ENCODE assay signal across 1 cellular context in genomic region chr2:241702405-241703127, GRCh38.
A peak's percentile ranks its signal among the peaks of the same experiment; 100 is the strongest.
TF ChIP-seq lines count a peak whose summit lies in the region.

No MANE protein-coding gene starts in this region.

TF ChIP-seq in HepG2, 621 proteins besides CTCF, POLR2A, EP300 and RAD21 (continued from another document and continues in another):
- no peak for TF ChIP-seq THRA (CRISPR knock-in tag; IDR thresholded peaks at IDR 0.05; ENCODE audit: borderline replicate concordance)
- TF ChIP-seq SNAPC5 (CRISPR knock-in tag; IDR thresholded peaks at IDR 0.05; ENCODE audit: borderline replicate concordance), result no peak
- peak; percentile 90; the same call in 1 of the 2 replicates for TF ChIP-seq HNF1B (CRISPR knock-in tag; IDR thresholded peaks at IDR 0.05)
- no peak for TF ChIP-seq ARHGAP35 (CRISPR knock-in tag; IDR thresholded peaks at IDR 0.05; ENCODE audit: borderline replicate concordance)
- 0 out of 2 replicates have a peak, but pooled peaks have one; percentile 28 for TF ChIP-seq GTF3A (CRISPR knock-in tag; conservative IDR thresholded peaks at IDR 0.05)
- TF ChIP-seq ZFYVE20 (CRISPR knock-in tag; IDR thresholded peaks at IDR 0.05; ENCODE audit: borderline replicate concordance, low read depth), result no peak
- TF ChIP-seq RBAK (CRISPR knock-in tag; IDR thresholded peaks at IDR 0.05), result 0 out of 2 replicates have a peak, but pooled peaks have one; percentile 25
- 0 out of 2 replicates have a peak, but pooled peaks have one; percentile 30 for TF ChIP-seq LBX2 (CRISPR knock-in tag; IDR thresholded peaks at IDR 0.05; ENCODE audit: borderline replicate concordance)
- peak; percentile 66 for TF ChIP-seq ZGPAT (CRISPR knock-in tag; IDR thresholded peaks at IDR 0.05)
- TF ChIP-seq GZF1 (CRISPR knock-in tag; IDR thresholded peaks at IDR 0.05), result peak; percentile 68; the same call in 1 of the 2 replicates
- no peak for TF ChIP-seq ZNF567 (CRISPR knock-in tag; IDR thresholded peaks at IDR 0.05; ENCODE audit: borderline replicate concordance)
- 0 out of 2 replicates have a peak, but pooled peaks have one; percentile 49 for TF ChIP-seq ZNF558 (CRISPR knock-in tag; IDR thresholded peaks at IDR 0.05; ENCODE audit: borderline replicate concordance)
- no peak for TF ChIP-seq KLF13 (CRISPR knock-in tag; IDR thresholded peaks at IDR 0.05)
- no peak; the same call in 1 of the 2 replicates for TF ChIP-seq SIX4 (CRISPR knock-in tag; IDR thresholded peaks at IDR 0.05)
- TF ChIP-seq TERF1 (CRISPR knock-in tag; IDR thresholded peaks at IDR 0.05), result no peak
- TF ChIP-seq ZBTB10 (CRISPR knock-in tag; IDR thresholded peaks at IDR 0.05; ENCODE audit: borderline replicate concordance), result no peak
- TF ChIP-seq ZNF138 (CRISPR knock-in tag; IDR thresholded peaks at IDR 0.05; ENCODE audit: low read depth), result no peak
- no peak; the same call in none of the 2 replicates for TF ChIP-seq PHF20 (CRISPR knock-in tag; IDR thresholded peaks at IDR 0.05)
- no peak for TF ChIP-seq ZNF710 (CRISPR knock-in tag; IDR thresholded peaks at IDR 0.05; ENCODE audit: borderline replicate concordance)
- TF ChIP-seq ZNF234 (CRISPR knock-in tag; conservative IDR thresholded peaks at IDR 0.05), result no peak
- TF ChIP-seq ZNF879 (CRISPR knock-in tag; IDR thresholded peaks at IDR 0.05), result no peak
- no peak for TF ChIP-seq NFE2 (CRISPR knock-in tag; IDR thresholded peaks at IDR 0.05)
- TF ChIP-seq FOXM1 (CRISPR knock-in tag; IDR thresholded peaks at IDR 0.05), result no peak
- peak; percentile 49; the same call in 1 of the 2 replicates for TF ChIP-seq PAX8 (CRISPR knock-in tag; IDR thresholded peaks at IDR 0.05; ENCODE audit: borderline replicate concordance)
- no peak for TF ChIP-seq KLF12 (CRISPR knock-in tag; IDR thresholded peaks at IDR 0.05; ENCODE audit: borderline replicate concordance)
- no peak for TF ChIP-seq MED8 (CRISPR knock-in tag; IDR thresholded peaks at IDR 0.05; ENCODE audit: insufficient replicate concordance)
- TF ChIP-seq RFX3 (CRISPR knock-in tag; IDR thresholded peaks at IDR 0.05), result no peak
- no peak for TF ChIP-seq RARG (CRISPR knock-in tag; IDR thresholded peaks at IDR 0.05; ENCODE audit: low read depth)
- 0 out of 2 replicates have a peak, but pooled peaks have one; percentile 35 for TF ChIP-seq ZNF343 (CRISPR knock-in tag; IDR thresholded peaks at IDR 0.05)
- TF ChIP-seq ZKSCAN1 (IDR thresholded peaks at IDR 0.05; ENCODE audit: low read length), result no peak
- TF ChIP-seq ASH2L (IDR thresholded peaks at IDR 0.05; ENCODE audit: insufficient read length, low read depth, low read length), result no peak
- TF ChIP-seq CEBPG (CRISPR knock-in tag; IDR thresholded peaks at IDR 0.05), result no peak
- TF ChIP-seq MZF1 (CRISPR knock-in tag; IDR thresholded peaks at IDR 0.05; ENCODE audit: borderline replicate concordance), result no peak; the same call in 1 of the 2 replicates
- no peak for TF ChIP-seq ZSCAN22 (CRISPR knock-in tag; IDR thresholded peaks at IDR 0.05)
- TF ChIP-seq GLI4 (CRISPR knock-in tag; IDR thresholded peaks at IDR 0.05; ENCODE audit: borderline replicate concordance), result no peak
- TF ChIP-seq ZNF597 (CRISPR knock-in tag; IDR thresholded peaks at IDR 0.05), result no peak
- TF ChIP-seq ZNF543 (CRISPR knock-in tag; IDR thresholded peaks at IDR 0.05), result no peak; the same call in 1 of the 2 replicates
- no peak for TF ChIP-seq CC2D1A (CRISPR knock-in tag; IDR thresholded peaks at IDR 0.05)
- TF ChIP-seq CEBPB (IDR thresholded peaks at IDR 0.05; ENCODE audit: borderline replicate concordance, low read depth, low read length), result no peak
- peak; percentile 71; the same call in 1 of the 2 replicates for TF ChIP-seq ZNF124 (CRISPR knock-in tag; IDR thresholded peaks at IDR 0.05)
- no peak for TF ChIP-seq KMT2B (CRISPR knock-in tag; IDR thresholded peaks at IDR 0.05)
- peak; percentile 88 for TF ChIP-seq ZBTB38 (CRISPR knock-in tag; IDR thresholded peaks at IDR 0.05)
- no peak for TF ChIP-seq ZBTB8A (CRISPR knock-in tag; IDR thresholded peaks at IDR 0.05; ENCODE audit: borderline replicate concordance, low read depth)
- peak; percentile 32; the same call in 1 of the 2 replicates for TF ChIP-seq ZNF691 (CRISPR knock-in tag; IDR thresholded peaks at IDR 0.05; ENCODE audit: borderline replicate concordance, low read depth)
- TF ChIP-seq MTA1 (CRISPR knock-in tag; IDR thresholded peaks at IDR 0.05; ENCODE audit: borderline replicate concordance), result peak; percentile 85
- no peak for TF ChIP-seq FOSL1 (CRISPR knock-in tag; IDR thresholded peaks at IDR 0.05; ENCODE audit: borderline replicate concordance)
